13 cellular contexts compared by ENCODE assay signal in genomic region chr20:33569290-33570094, GRCh38.
A peak's percentile ranks its signal among the peaks of the same experiment; 100 is the strongest.
DNase-seq lines count a peak whose midpoint lies in the region; ATAC-seq and TF ChIP-seq lines count a peak whose summit lies in the region.
"Had no signal": no experiment of that assay in that cellular context is flagged by ENCODE, and none has a peak within 500 bp of the region (broad histone marks: within the 10 kb centered on the region; RNA-seq: fewer than 3 reads in every experiment).

No MANE protein-coding gene starts in this region.

- no peaks in the 10 kb centered on the region for H3K36me3 ChIP-seq in effector memory CD4-positive, alpha-beta T cell (ENCODE audit: control insufficient read depth, insufficient read depth, low read length)
- H3K36me3 ChIP-seq: Peyer's patch, tibial nerve had no signal

- peaks cover 67% of the 10 kb centered on the region for H3K4me1 Mint-ChIP-seq in brain

- ATAC-seq in HG02870 (IDR thresholded peaks at IDR 0.05; ENCODE audit: unreplicated experiment): no peak
- ATAC-seq: activated CD8-positive, alpha-beta T cell treated with anti-CD3 and anti-CD28 coated beads, Interleukin-2, amount 10 ng/mL, durations not matched to agents 7 days and 5 days had no signal

- H3K27ac ChIP-seq in temporal lobe (ENCODE audit: low read depth, low read length): peak overlapping the region; percentile 85
- no peak overlapping the region for H3K27ac ChIP-seq in effector memory CD4-positive, alpha-beta T cell (ENCODE audit: insufficient read depth, low read length, poor library complexity, severe bottlenecking)
- H3K27ac ChIP-seq: Peyer's patch had no signal

- peaks cover 0 to under 1% (median 0%) of the 10 kb centered on the region in 5 experiments for H3K9me3 Mint-ChIP-seq in brain
- H3K9me3 Mint-ChIP-seq: naive B cell had no signal

- H3K4me1 ChIP-seq in effector memory CD4-positive, alpha-beta T cell (ENCODE audit: control insufficient read depth, insufficient read depth, low read length, poor library complexity, severe bottlenecking): peaks cover 8% of the 10 kb centered on the region

- TF ChIP-seq CTCF in brain (conservative IDR thresholded peaks at IDR 0.05): no peak

- peak overlapping the region in 2 of 5 experiments; percentile 49 to 62 for H3K4me3 Mint-ChIP-seq in brain
- H3K4me3 Mint-ChIP-seq: activated CD8-positive, alpha-beta T cell treated with anti-CD3 and anti-CD28 coated beads, Interleukin-2, amount 10 ng/mL, durations not matched to agents 7 days and 5 days had no signal

- H3K9me3 ChIP-seq in effector memory CD4-positive, alpha-beta T cell (ENCODE audit: control insufficient read depth, low read length): no peaks in the 10 kb centered on the region
- H3K9me3 ChIP-seq: Peyer's patch, tibial nerve had no signal

- no peaks in the 10 kb centered on the region for H3K27me3 Mint-ChIP-seq in brain
- H3K27me3 Mint-ChIP-seq: naive B cell had no signal

- H3K27me3 ChIP-seq in effector memory CD4-positive, alpha-beta T cell (replicated peaks; ENCODE audit: control insufficient read depth, insufficient read depth, low read length, poor library complexity, severe bottlenecking): no peaks in the 10 kb centered on the region
- H3K27me3 ChIP-seq: Peyer's patch, tibial nerve had no signal

- H3K27ac Mint-ChIP-seq in brain: peak overlapping the region; percentile 59 to 83 (median 79)
- H3K27ac Mint-ChIP-seq: activated CD8-positive, alpha-beta T cell treated with anti-CD3 and anti-CD28 coated beads, Interleukin-2, amount 10 ng/mL, durations not matched to agents 7 days and 5 days had no signal

- peaks cover 26% of the 10 kb centered on the region for H3K36me3 Mint-ChIP-seq in brain
- H3K36me3 Mint-ChIP-seq: naive B cell had no signal

- H3K4me3 ChIP-seq in effector memory CD4-positive, alpha-beta T cell (ENCODE audit: insufficient read depth, low read depth, low read length, poor library complexity, severe bottlenecking): no peak overlapping the region
- H3K4me3 ChIP-seq: Peyer's patch, tibial nerve had no signal

- DNase-seq in NCI-H1092 treated with DMSO at 0.1 percent for 48 hours (lab: John Stamatoyannopoulos, UW) (peak; percentile 27), NCI-H1092 (lab: John Stamatoyannopoulos, UW) (no peak), islet precursor cell (peak; percentile 58)
- no peak for DNase-seq in activated T-cell treated with anti-CD3 and anti-CD28 coated beads, Interleukin-2, amount 50 U/mL, for 48 hours
- no peak for DNase-seq in effector memory CD4-positive, alpha-beta T cell
- DNase-seq: activated CD8-positive, alpha-beta T cell treated with anti-CD3 and anti-CD28 coated beads, Interleukin-2, amount 10 ng/mL, durations not matched to agents 7 days and 5 days; KG1; naive B cell; Peyer's patch had no signal

Comparison
In these comparisons a context has a peak if more than half of its experiments do, and no peak if none do; other contexts are left out.
1. DNase-seq: peak in NCI-H1092 treated with DMSO at 0.1 percent for 48 hours (single experiment) and islet precursor cell (single experiment); none in NCI-H1092 (single experiment), activated T-cell treated with anti-CD3 and anti-CD28 coated beads, Interleukin-2, amount 50 U/mL, for 48 hours (0 of 2) and effector memory CD4-positive, alpha-beta T cell (0 of 3).